ENCODE assay signal across 8 cellular contexts in the genomic region with DNA sequence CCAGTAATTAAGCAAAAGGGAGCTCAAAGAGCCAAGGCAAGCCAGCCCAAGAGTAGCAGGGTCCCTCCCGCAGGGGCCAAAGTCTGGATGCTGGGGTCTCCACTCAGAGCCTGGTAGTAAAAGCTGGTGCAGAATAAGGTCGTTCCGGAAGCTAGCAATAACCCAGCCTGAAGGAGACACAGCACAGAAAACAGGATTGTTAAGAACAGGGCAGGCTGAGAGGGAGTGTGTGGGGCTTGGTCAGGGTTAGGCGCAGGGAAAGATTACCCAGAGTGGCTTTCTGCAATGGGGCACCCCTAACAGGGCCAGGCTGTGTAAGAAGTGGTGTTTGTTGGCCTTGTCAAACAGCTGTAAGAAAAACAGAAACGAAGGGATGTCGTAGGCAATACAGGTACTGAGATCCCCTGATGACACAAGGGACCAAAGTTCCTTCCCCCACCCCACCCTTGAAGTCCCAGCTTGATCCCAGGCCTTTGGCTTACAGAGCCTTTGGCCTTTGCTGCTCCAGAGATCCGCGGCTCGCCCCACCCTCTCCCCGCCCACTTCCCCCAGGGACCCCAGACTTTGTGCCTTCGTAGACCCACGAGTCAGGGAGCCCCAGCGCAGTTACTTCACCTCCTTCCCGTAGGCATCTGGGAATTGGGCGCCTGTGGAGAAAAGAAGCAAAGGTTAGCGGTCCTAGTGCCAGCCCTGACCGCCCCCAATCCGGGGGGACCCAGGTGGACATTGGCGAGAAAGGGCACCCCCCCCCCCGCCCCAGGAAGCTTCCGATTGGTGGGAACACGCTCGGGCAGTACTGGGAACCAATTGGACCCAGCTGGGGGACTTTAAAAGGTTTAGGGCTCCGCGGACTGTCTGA. TPM values are rescaled to one million over a fixed set of nuclear protein-coding genes. Genes with fewer than 3 reads are reported as not detected.
DNase-seq lines count a peak whose midpoint lies in the region; ATAC-seq and TF ChIP-seq lines count a peak whose summit lies in the region.

No MANE protein-coding gene starts in this region.

- H3K27ac ChIP-seq in PC-3 (ENCODE audit: low read length) = 0 out of 2 replicates have a peak overlapping the region, but pooled peaks have one; percentile 13

- POLR2A ChIA-PET in PC-3 (lab: Charles Lee; ENCODE audit: unreplicated experiment) = interaction anchor here (0.5 to 0.7 kb wide), 2 partner anchors 32 to 139 kb away, joined by 4 to 6 read pairs; partner anchors contain the start of gene TMEM102
- POLR2A ChIA-PET in MCF 10A (lab: Yijun Ruan, JAX) = interaction anchor here (0.8 to 2.7 kb wide), 28 partner anchors 9 to 285 kb away, joined by 3 to 48 read pairs (median 5); partner anchors contain the start of genes DVL2, GABARAP, KCTD11 and MPDU1

- intact Hi-C loops in PC-3 (cut with micrococcal nuclease) = no loop called here
- intact Hi-C loops in MCF 10A (cut with micrococcal nuclease) = no loop called here

- H3K9ac ChIP-seq in PC-3 (ENCODE audit: low read length) = peak overlapping the region; percentile 73

- peak overlapping the region; percentile 92 for H3K4me2 ChIP-seq in PC-3 (ENCODE audit: low read length)

- peaks cover 6% of the 10 kb centered on the region; the same call in 1 of the 2 replicates for H3K79me2 ChIP-seq in PC-3 (ENCODE audit: low read length)

- peak; percentile 68 for DNase-seq in activated effector memory CD4-positive, alpha-beta T cell treated with anti-CD3 and anti-CD28 coated beads, Interleukin-2, amount 50 U/mL, for 16 hours
- DNase-seq in activated effector memory CD4-positive, alpha-beta T cell treated with Interleukin-2 at 50 U/mL for 16 hours = no peak
- no peak for DNase-seq in PC-3
- no peak for DNase-seq in MCF 10A (ENCODE audit: unreplicated experiment)
- peak; percentile 72 for DNase-seq in kidney glomerular epithelial cell (lab: John Stamatoyannopoulos, UW)
- DNase-seq in stimulated activated naive CD4-positive, alpha-beta T cell treated with Interleukin-2 at 50 U/mL for 16 hours (lab: John Stamatoyannopoulos, UW) = peak; percentile 15

- CTCF ChIA-PET in PC-3 (lab: Charles Lee) (interaction anchor here (1.0 to 1.2 kb wide), 3 partner anchors 9 to 183 kb away, joined by 3 to 6 read pairs (median 4); partner anchors contain the start of genes ACADVL, DLG4 and PLSCR3), MCF 10A (lab: Yijun Ruan, JAX) (interaction anchor here (0.6 to 1.7 kb wide), 11 partner anchors 28 to 285 kb away, joined by 3 to 6 read pairs (median 3); partner anchors contain the start of gene WRAP53)

- H3K9me3 Mint-ChIP-seq in MCF 10A (ENCODE audit: unreplicated experiment) = no peaks in the 10 kb centered on the region

- H4K20me1 ChIP-seq in PC-3 (ENCODE audit: low read length) = no peaks in the 10 kb centered on the region

- no peaks in the 10 kb centered on the region for H3K9me2 ChIP-seq in PC-3 (replicated peaks; ENCODE audit: low read length)

- no peaks in the 10 kb centered on the region for H3K27me3 Mint-ChIP-seq in MCF 10A (ENCODE audit: insufficient read depth, unreplicated experiment)

- H3K9me3 ChIP-seq in PC-3 (ENCODE audit: low read length) = no peaks in the 10 kb centered on the region

- H3K4me3 ChIP-seq in PC-3 (ENCODE audit: low read length) = peak overlapping the region; percentile 85

- H3F3A ChIP-seq in PC-3 (ENCODE audit: low read length, unreplicated experiment) = no peaks in the 10 kb centered on the region

- peaks cover 9% of the 10 kb centered on the region for H3K4me1 ChIP-seq in PC-3 (ENCODE audit: insufficient read depth, low read length)

- H3K4me1 Mint-ChIP-seq in MCF 10A (ENCODE audit: insufficient read depth, unreplicated experiment) = peaks cover 16% of the 10 kb centered on the region

- peak overlapping the region; percentile 78 for H3K4me3 Mint-ChIP-seq in MCF 10A (ENCODE audit: unreplicated experiment)

- peak overlapping the region; percentile 86 for H3K27ac Mint-ChIP-seq in MCF 10A (ENCODE audit: low read depth, unreplicated experiment)

- H3K36me3 ChIP-seq in PC-3 (ENCODE audit: low read depth, low read length) = no peaks in the 10 kb centered on the region

- H3K27me3 ChIP-seq in PC-3 (ENCODE audit: low read length) = no peaks in the 10 kb centered on the region

- ATAC-seq in PC-3 (peak; percentile 52), HG03521 (IDR thresholded peaks at IDR 0.05; ENCODE audit: unreplicated experiment) (no peak), GM18873 (IDR thresholded peaks at IDR 0.05; ENCODE audit: low FRiP score, unreplicated experiment) (no peak)

- no peak for TF ChIP-seq CTCF in PC-3 (conservative IDR thresholded peaks at IDR 0.05; ENCODE audit: low read depth, low read length)
- no peak for TF ChIP-seq CTCF in MCF 10A (IDR thresholded peaks at IDR 0.05; ENCODE audit: unreplicated experiment)

- peak overlapping the region; percentile 80 for H2AFZ ChIP-seq in PC-3 (ENCODE audit: low read length)

- BruUV-seq in PC-3 (replicated peaks; lab: Mats Ljungman, UMichigan) (TSS peak; percentile 81), MCF 10A (replicated peaks; lab: Mats Ljungman, UMichigan) (TSS peak; percentile 79)

- peaks cover 7% of the 10 kb centered on the region for H3K36me3 Mint-ChIP-seq in MCF 10A (ENCODE audit: insufficient read depth, unreplicated experiment)

RNA-seq across cellular contexts. Expression of gene TMEM256, which starts 0.6 kb away (rescaled TPM):
- total RNA-seq in PC-3 (2014; rRNA removed) = 56.6 and 82.4 TPM in 2 replicates
- 35.2 and 42.9 TPM in 2 replicates for total RNA-seq in MCF 10A (2022)

RNA-seq across cellular contexts. Expression of gene NLGN2, which starts 4.4 kb away (rescaled TPM):
- total RNA-seq in PC-3 (2014; rRNA removed) (7.4 and 12.7 TPM in 2 replicates), MCF 10A (2022) (6.7 and 9.0 TPM in 2 replicates)

RNA-seq across cellular contexts. Expression of gene PLSCR3, which starts 8.9 kb away (rescaled TPM):
- total RNA-seq in PC-3 (2014; rRNA removed) = 53.8 and 62.7 TPM in 2 replicates
- total RNA-seq in MCF 10A (2022) = 53.8 and 59.0 TPM in 2 replicates

RNA-seq across cellular contexts. Expression of gene SPEM1, which starts 16.9 kb away (rescaled TPM):
- not detected in 2 replicates for total RNA-seq in PC-3 (2014; rRNA removed)
- not detected in 2 replicates for total RNA-seq in MCF 10A (2022)

RNA-seq across cellular contexts. Expression of gene SPEM2, which starts 22.1 kb away (rescaled TPM):
- total RNA-seq in PC-3 (2014; rRNA removed) (not detected in 2 replicates), MCF 10A (2022) (not detected in 2 replicates)

Comparison
In these comparisons a context has a peak if more than half of its experiments do, and no peak if none do; other contexts are left out.
1. DNase-seq: peak in activated effector memory CD4-positive, alpha-beta T cell treated with anti-CD3 and anti-CD28 coated beads, Interleukin-2, amount 50 U/mL, for 16 hours (single experiment), kidney glomerular epithelial cell (single experiment) and stimulated activated naive CD4-positive, alpha-beta T cell treated with Interleukin-2 at 50 U/mL for 16 hours (single experiment); none in activated effector memory CD4-positive, alpha-beta T cell treated with Interleukin-2 at 50 U/mL for 16 hours (single experiment), PC-3 (single experiment) and MCF 10A (single experiment).